Comparison of ENCODE assay signal across 8 cellular contexts in genomic region chr2:79855264-79856006, GRCh38.
A peak's percentile ranks its signal among the peaks of the same experiment; 100 is the strongest.
DNase-seq lines count a peak whose midpoint lies in the region; ATAC-seq lines count a peak whose summit lies in the region.

No MANE protein-coding gene starts in this region.

- no peak overlapping the region for H3K27ac Mint-ChIP-seq in T-helper 17 cell
- no peak overlapping the region for H3K27ac Mint-ChIP-seq in stimulated activated naive CD8-positive, alpha-beta T cell treated with anti-CD3 and anti-CD28 coated beads, Interleukin-15, amount 100 ng/mL, for 72 hours

- H3K27me3 ChIP-seq in GM23248 (replicated peaks; ENCODE audit: insufficient read depth): no peaks in the 10 kb centered on the region

- H3K4me1 ChIP-seq in GM23248 (ENCODE audit: insufficient read depth): no peaks in the 10 kb centered on the region

- H3K4me3 ChIP-seq in GM23248: no peak overlapping the region

- no peaks in the 10 kb centered on the region for H3K36me3 ChIP-seq in GM23248 (ENCODE audit: low read depth)

- H3K9me3 Mint-ChIP-seq in stimulated activated naive CD8-positive, alpha-beta T cell treated with anti-CD3 and anti-CD28 coated beads, Interleukin-15, amount 100 ng/mL, for 72 hours: peaks cover 0 to 6% of the 10 kb centered on the region in 2 donors

- peak; percentile 20 for DNase-seq in GM23248
- DNase-seq in NCI-H69 (lab: John Stamatoyannopoulos, UW): peak; percentile 64
- DNase-seq in fibroblast of peridontal ligament (ENCODE audit: extremely low read depth): peak; percentile 2
- peak; percentile 20 for DNase-seq in retina
- no peak for DNase-seq in T-helper 17 cell
- no peak for DNase-seq in stimulated activated naive CD8-positive, alpha-beta T cell treated with anti-CD3 and anti-CD28 coated beads, Interleukin-15, amount 100 ng/mL, for 72 hours

- H3K27ac ChIP-seq in GM23248: no peak overlapping the region

- no peaks in the 10 kb centered on the region for H3K79me2 ChIP-seq in GM23248 (ENCODE audit: insufficient read depth)

- no peaks in the 10 kb centered on the region for H3K27me3 Mint-ChIP-seq in T-helper 17 cell
- H3K27me3 Mint-ChIP-seq in stimulated activated naive CD8-positive, alpha-beta T cell treated with anti-CD3 and anti-CD28 coated beads, Interleukin-15, amount 100 ng/mL, for 72 hours: no peaks in the 10 kb centered on the region

- no peak overlapping the region for H3K4me2 ChIP-seq in GM23248 (ENCODE audit: unreplicated experiment)

- no peak overlapping the region for H3K4me3 Mint-ChIP-seq in T-helper 17 cell
- H3K4me3 Mint-ChIP-seq in stimulated activated naive CD8-positive, alpha-beta T cell treated with anti-CD3 and anti-CD28 coated beads, Interleukin-15, amount 100 ng/mL, for 72 hours: no peak overlapping the region

- in situ Hi-C loops in GM23248 (cut with MboI): no loop called here

- 10 to 15% methylated on average over 10 of the region's 10 CpGs for WGBS in GM23248 (ENCODE audit: low coverage in 1 of 2, low lambda C conversion rate in 2 of 2, missing lambda C conversion rate in 2 of 2), 2 experiments

- H3F3A ChIP-seq in GM23248 (ENCODE audit: insufficient read depth): no peaks in the 10 kb centered on the region

- no peaks in the 10 kb centered on the region for H3K9me2 ChIP-seq in GM23248 (ENCODE audit: insufficient read depth)

- H3K36me3 Mint-ChIP-seq in T-helper 17 cell (ENCODE audit: low read depth): no peaks in the 10 kb centered on the region

- no peaks in the 10 kb centered on the region for H3K4me1 Mint-ChIP-seq in T-helper 17 cell
- no peaks in the 10 kb centered on the region for H3K4me1 Mint-ChIP-seq in stimulated activated naive CD8-positive, alpha-beta T cell treated with anti-CD3 and anti-CD28 coated beads, Interleukin-15, amount 100 ng/mL, for 72 hours

- H2AFZ ChIP-seq in GM23248: no peak overlapping the region

- ATAC-seq in T-helper 17 cell (no peak), HG03135 (IDR thresholded peaks at IDR 0.05; ENCODE audit: unreplicated experiment) (no peak), HG03342 (IDR thresholded peaks at IDR 0.05; ENCODE audit: unreplicated experiment) (no peak)
- ATAC-seq in stimulated activated naive CD8-positive, alpha-beta T cell treated with anti-CD3 and anti-CD28 coated beads, Interleukin-15, amount 100 ng/mL, for 72 hours: no peak

- H3K9me3 ChIP-seq in GM23248 (ENCODE audit: low read depth): no peaks in the 10 kb centered on the region
- H3K9me3 ChIP-seq in T-helper 17 cell (ENCODE audit: control insufficient read depth, low read length, poor library complexity, severe bottlenecking): no peaks in the 10 kb centered on the region

- H3K9ac ChIP-seq in GM23248: no peak overlapping the region

- no peaks in the 10 kb centered on the region for H4K20me1 ChIP-seq in GM23248 (ENCODE audit: insufficient read depth)

Comparison
In these comparisons a context has a peak if more than half of its experiments do, and no peak if none do; other contexts are left out.
1. DNase-seq: peak in GM23248 (single experiment), NCI-H69 (single experiment), fibroblast of peridontal ligament (single experiment) and retina (single experiment); none in T-helper 17 cell (0 of 3) and stimulated activated naive CD8-positive, alpha-beta T cell treated with anti-CD3 and anti-CD28 coated beads, Interleukin-15, amount 100 ng/mL, for 72 hours (0 of 2).